ENCODE assay signal across 27 cellular contexts in the genomic region with DNA sequence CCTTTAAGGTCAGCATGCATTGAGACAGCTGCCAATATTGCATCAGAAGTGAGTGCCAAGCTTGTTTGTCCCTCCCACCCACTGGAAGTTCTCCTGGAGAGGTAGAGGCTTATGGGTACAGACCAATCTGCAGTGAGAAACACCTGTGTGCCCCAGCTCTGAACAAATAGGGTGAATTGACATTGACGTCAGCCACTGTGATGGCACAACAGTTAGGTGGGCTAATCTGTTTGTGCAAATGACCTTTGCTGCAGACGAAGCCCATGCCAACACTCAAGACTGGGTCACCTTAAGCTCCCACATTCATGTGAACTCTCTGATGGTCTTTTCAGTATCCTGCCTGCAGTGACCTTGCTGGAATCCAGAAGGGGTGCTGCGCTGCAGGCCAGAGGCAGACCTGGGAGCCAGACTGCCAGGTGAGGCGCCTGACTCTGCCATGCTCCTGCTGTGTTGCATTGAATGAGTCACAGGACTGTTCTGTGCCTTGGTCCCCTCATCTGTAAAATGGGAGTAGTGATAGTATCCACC.
A peak's percentile ranks its signal among the peaks of the same experiment; 100 is the strongest.
DNase-seq lines count a peak whose midpoint lies in the region; ATAC-seq, FAIRE-seq and TF ChIP-seq lines count a peak whose summit lies in the region.
"Had no signal": no experiment of that assay in that cellular context is flagged by ENCODE, and none has a peak within 500 bp of the region (broad histone marks: within the 10 kb centered on the region; RNA-seq: fewer than 3 reads in every experiment).

No MANE protein-coding gene starts in this region.

- H3K9ac ChIP-seq in H9 (ENCODE audit: extremely low read depth, insufficient read length, low read length) (no peak overlapping the region), neuronal stem cell (ENCODE audit: low read depth, low read length, poor library complexity) (no peak overlapping the region)
- H3K9ac ChIP-seq: BLaER1 treated with 17β-estradiol and CSF1 and Interleukin-3, amounts not matched to agents 10 nM and 100 nM; SK-N-SH had no signal

- DNase-seq in H9 (peak; percentile 29), NCI-H69 (lab: John Stamatoyannopoulos, UW) (peak; percentile 19), bronchial epithelial cell (ENCODE audit: low read depth) (no peak), neuronal stem cell (ENCODE audit: low spot score) (no peak), NCI-H2107 (lab: John Stamatoyannopoulos, UW) (no peak)
- DNase-seq: AML-193; CD4-positive, alpha-beta memory T cell; COR-L47; DMS79 treated with DMSO at 0.1 percent for 48 hours; GF-D8; KG1; MG63; NCI-H1417; NCI-H187; NCI-H2081 treated with DMSO at 0.1 percent for 48 hours; NCI-H524; NCI-H82; OCI-M1; Peyer's patch; SK-N-SH; SW 1271 had no signal

- peak; percentile 7 for FAIRE-seq in bronchial epithelial cell (lab: Jason Lieb, UNC)
- FAIRE-seq: A549, GM12891 had no signal

- no peak overlapping the region for H4K5ac ChIP-seq in H9 (ENCODE audit: insufficient read length, low read depth, low read length)

- H3K79me2 ChIP-seq in H9 (ENCODE audit: insufficient read depth, low read length): no peaks in the 10 kb centered on the region

- ATAC-seq in GM21423 (IDR thresholded peaks at IDR 0.05; ENCODE audit: unreplicated experiment): no peak
- ATAC-seq in HG02571 (IDR thresholded peaks at IDR 0.05; ENCODE audit: unreplicated experiment): no peak
- ATAC-seq: A549 had no signal

- no peaks in the 10 kb centered on the region for H4K20me1 ChIP-seq in H9 (ENCODE audit: control insufficient read depth, insufficient read depth, insufficient read length)
- H4K20me1 ChIP-seq: BLaER1 treated with 17β-estradiol and CSF1 and Interleukin-3, amounts not matched to agents 10 nM and 100 nM had no signal

- H3K4ac ChIP-seq in H9 (ENCODE audit: low read depth, low read length) (no peak overlapping the region), neuronal stem cell (ENCODE audit: low read length) (no peak overlapping the region)

- H3K27me3 ChIP-seq in H9 (ENCODE audit: insufficient read depth, low read length) (no peaks in the 10 kb centered on the region), bronchial epithelial cell (ENCODE audit: control insufficient read depth, insufficient read depth, low read length) (no peaks in the 10 kb centered on the region), neuronal stem cell (ENCODE audit: control insufficient read depth in 3 of 3, insufficient read depth in 3 of 3, low read depth in 1 of 3, low read length in 3 of 3) (no peaks in the 10 kb centered on the region)
- H3K27me3 ChIP-seq: BLaER1 treated with 17β-estradiol and CSF1 and Interleukin-3, amounts not matched to agents 10 nM and 100 nM; MG63; Peyer's patch had no signal

- H3K4me3 Mint-ChIP-seq in H9: no peak overlapping the region
- H3K4me3 Mint-ChIP-seq: CD4-positive, alpha-beta memory T cell; T-helper 1 cell treated with Interleukin-12 subunit alpha and Interleukin-12 subunit beta and Interleukin-4 antibody, amounts not matched to agents 30 μg/mL and 1 μg/mL, for 36 hours had no signal

- H3K36me3 ChIP-seq in bronchial epithelial cell (ENCODE audit: control insufficient read depth, insufficient read depth, low read length) (no peaks in the 10 kb centered on the region), neuronal stem cell (replicated peaks in 1 of 2; ENCODE audit: control insufficient read depth in 2 of 2, insufficient read depth in 2 of 2, low read length in 2 of 2) (no peaks in the 10 kb centered on the region)
- H3K36me3 ChIP-seq: BLaER1 treated with 17β-estradiol and CSF1 and Interleukin-3, amounts not matched to agents 10 nM and 100 nM; MG63; Peyer's patch had no signal

- H3K27ac Mint-ChIP-seq in H9: no peak overlapping the region
- H3K27ac Mint-ChIP-seq: CD4-positive, alpha-beta memory T cell; T-helper 1 cell treated with Interleukin-12 subunit alpha and Interleukin-12 subunit beta and Interleukin-4 antibody, amounts not matched to agents 30 μg/mL and 1 μg/mL, for 36 hours had no signal

- H3K27me3 Mint-ChIP-seq in H9 (ENCODE audit: low read depth): no peaks in the 10 kb centered on the region

- H2BK12ac ChIP-seq in H9 (ENCODE audit: insufficient read length, low read depth, low read length): no peak overlapping the region
- H2BK12ac ChIP-seq in neuronal stem cell (ENCODE audit: low read length): no peak overlapping the region

- no peaks in the 10 kb centered on the region for H3K36me3 Mint-ChIP-seq in H9 (ENCODE audit: insufficient read depth in 1 of 3, low read depth in 3 of 3)
- H3K36me3 Mint-ChIP-seq: CD4-positive, alpha-beta memory T cell had no signal

- no peaks in the 10 kb centered on the region for H3K79me1 ChIP-seq in H9 (ENCODE audit: insufficient read depth, low read depth, low read length, poor library complexity, severe bottlenecking)
- H3K79me1 ChIP-seq in neuronal stem cell (ENCODE audit: low read depth, low read length): no peaks in the 10 kb centered on the region

- H3K27ac ChIP-seq in H9 (ENCODE audit: insufficient read length, low read depth, low read length): no peak overlapping the region
- no peak overlapping the region for H3K27ac ChIP-seq in neuronal stem cell (replicated peaks; ENCODE audit: low read length)
- H3K27ac ChIP-seq: A549; BLaER1 treated with 17β-estradiol and CSF1 and Interleukin-3, amounts not matched to agents 10 nM and 100 nM; Peyer's patch had no signal

- H3K9me3 ChIP-seq in H9 (ENCODE audit: control insufficient read depth, low read depth, low read length): no peaks in the 10 kb centered on the region
- H3K9me3 ChIP-seq in neuronal stem cell (replicated peaks in 1 of 2; ENCODE audit: control insufficient read depth in 2 of 2, insufficient read depth in 1 of 2, low read depth in 1 of 2, low read length in 2 of 2): no peaks in the 10 kb centered on the region
- H3K9me3 ChIP-seq: A549; BLaER1 treated with 17β-estradiol and CSF1 and Interleukin-3, amounts not matched to agents 10 nM and 100 nM; MG63; Peyer's patch; SK-N-SH had no signal

- TF ChIP-seq CTCF in H9 (conservative IDR thresholded peaks at IDR 0.05) (no peak), bronchial epithelial cell (IDR thresholded peaks at IDR 0.05; ENCODE audit: insufficient read depth, low read length, severe bottlenecking) (no peak)

- H3K4me3 ChIP-seq in bronchial epithelial cell (ENCODE audit: low read depth, low read length): no peak overlapping the region
- no peak overlapping the region for H3K4me3 ChIP-seq in neuronal stem cell (ENCODE audit: low read length in 2 of 2)
- H3K4me3 ChIP-seq: A549; BLaER1 treated with 17β-estradiol and CSF1 and Interleukin-3, amounts not matched to agents 10 nM and 100 nM; MG63; Peyer's patch had no signal

- H2BK15ac ChIP-seq in H9 (ENCODE audit: low read depth, low read length) (no peak overlapping the region), neuronal stem cell (ENCODE audit: low read length) (no peak overlapping the region)

- no peak overlapping the region for H3K18ac ChIP-seq in H9 (ENCODE audit: insufficient read length, low read depth, low read length)
- H3K18ac ChIP-seq in neuronal stem cell (ENCODE audit: low read length): peak overlapping the region; percentile 2

- H4K91ac ChIP-seq in H9 (ENCODE audit: insufficient read length, low read depth, low read length) (no peak overlapping the region), neuronal stem cell (ENCODE audit: low read depth, low read length, poor library complexity) (no peak overlapping the region)

- no peak overlapping the region for H2BK5ac ChIP-seq in H9 (ENCODE audit: insufficient read length, low read length)
- H2BK5ac ChIP-seq in neuronal stem cell (ENCODE audit: low read length): no peak overlapping the region

- H3K4me2 ChIP-seq in H9 (ENCODE audit: insufficient read depth, insufficient read length, low read length) (no peak overlapping the region), neuronal stem cell (ENCODE audit: insufficient read depth, low read length, poor library complexity, severe bottlenecking) (no peak overlapping the region)
- H3K4me2 ChIP-seq: A549; BLaER1 treated with 17β-estradiol and CSF1 and Interleukin-3, amounts not matched to agents 10 nM and 100 nM; SK-N-SH had no signal

- no peak overlapping the region for H3K56ac ChIP-seq in H9 (ENCODE audit: insufficient read length, low read depth, low read length)

- H2AK5ac ChIP-seq in H9 (ENCODE audit: insufficient read length, low read length) (no peak overlapping the region), neuronal stem cell (ENCODE audit: low read depth, low read length) (no peak overlapping the region)

- H3K14ac ChIP-seq in H9 (ENCODE audit: insufficient read depth, low read length) (no peak overlapping the region), neuronal stem cell (ENCODE audit: low read length) (no peak overlapping the region)

- H4K8ac ChIP-seq in H9 (replicated peaks; ENCODE audit: insufficient read length, low read depth, low read length): no peak overlapping the region
- H4K8ac ChIP-seq in neuronal stem cell (ENCODE audit: low read depth, low read length): no peak overlapping the region

- H2BK20ac ChIP-seq in H9 (ENCODE audit: low read depth, low read length, poor library complexity, severe bottlenecking): no peak overlapping the region

- no peak overlapping the region for H3T11ph ChIP-seq in H9 (ENCODE audit: low read length)

- no CpG with 5 or more reads among the region's 4 CpGs for WGBS in H9 (ENCODE audit: extremely low coverage, insufficient read length, low lambda C conversion rate)
- no CpG with 5 or more reads among the region's 4 CpGs for WGBS in neuronal stem cell (ENCODE audit: extremely low coverage in 2 of 2, insufficient read length in 2 of 2, insufficient replicate concordance in 1 of 2), 2 donors

- no peaks in the 10 kb centered on the region for H3K23me2 ChIP-seq in H9 (ENCODE audit: insufficient read length, low read depth, low read length, poor library complexity, severe bottlenecking)

- no peak overlapping the region for H2BK120ac ChIP-seq in H9 (ENCODE audit: low read depth, low read length, poor library complexity, severe bottlenecking)
- no peak overlapping the region for H2BK120ac ChIP-seq in neuronal stem cell (ENCODE audit: low read depth, low read length)

- H2AFZ ChIP-seq in H9 (ENCODE audit: low read length) (no peak overlapping the region), neuronal stem cell (ENCODE audit: low read length) (no peak overlapping the region)

- H3K23ac ChIP-seq in H9 (ENCODE audit: insufficient read length, low read depth, low read length): no peak overlapping the region
- peak overlapping the region; percentile 29 for H3K23ac ChIP-seq in neuronal stem cell (ENCODE audit: low read depth, low read length, poor library complexity)

- H3K4me1 ChIP-seq in H9 (ENCODE audit: insufficient read depth, low read length) (no peaks in the 10 kb centered on the region; the same call in 1 of the 2 replicates), neuronal stem cell (ENCODE audit: control insufficient read depth in 2 of 2, insufficient read depth in 1 of 2, low read depth in 1 of 2, low read length in 2 of 2) (peaks cover 0 to 6% of the 10 kb centered on the region in 2 donors)
- H3K4me1 ChIP-seq: BLaER1 treated with 17β-estradiol and CSF1 and Interleukin-3, amounts not matched to agents 10 nM and 100 nM; Peyer's patch had no signal

- no peaks in the 10 kb centered on the region for H3K9me3 Mint-ChIP-seq in H9
- H3K9me3 Mint-ChIP-seq: CD4-positive, alpha-beta memory T cell; T-helper 1 cell treated with Interleukin-12 subunit alpha and Interleukin-12 subunit beta and Interleukin-4 antibody, amounts not matched to agents 30 μg/mL and 1 μg/mL, for 36 hours had no signal

- H3K4me1 Mint-ChIP-seq in H9: peaks cover 12 to 19% of the 10 kb centered on the region in 2 experiments

Comparison
In these comparisons a context has a peak if more than half of its experiments do, and no peak if none do; other contexts are left out.
1. DNase-seq: peak in H9 (single experiment) and NCI-H69 (single experiment); none in bronchial epithelial cell (single experiment), neuronal stem cell (single experiment) and NCI-H2107 (single experiment).